ENCODE assay signal across 29 cellular contexts in genomic region chr3:169515132-169515531, GRCh38.
"Had no signal": no experiment of that assay in that cellular context is flagged by ENCODE, and none has a peak within 500 bp of the region (broad histone marks: within the 10 kb centered on the region; RNA-seq: fewer than 3 reads in every experiment).

No MANE protein-coding gene starts in this region.

- ATAC-seq: activated CD4-positive, CD25-positive, alpha-beta regulatory T cell treated with anti-CD3 and anti-CD28 coated beads, Interleukin-2, amount 50 U/mL, for 24 hours; activated CD8-positive, alpha-beta memory T cell treated with anti-CD3 and anti-CD28 coated beads, Interleukin-2, amount 10 ng/mL, durations not matched to agents 7 days and 5 days; activated CD8-positive, alpha-beta T cell treated with anti-CD3 and anti-CD28 coated beads, Interleukin-2, amount 10 ng/mL, durations not matched to agents 7 days and 5 days; activated naive CD4-positive, alpha-beta T cell treated with anti-CD3 and anti-CD28 coated beads, Interleukin-2, amount 50 U/mL, for 72 hours; activated T-cell treated with anti-CD3 and anti-CD28 coated beads, Interleukin-2, amount 50 U/mL, for 72 hours; gastroesophageal sphincter; heart right ventricle had no signal

- H3K36me3 ChIP-seq: ascending aorta, breast epithelium, cardiac muscle cell, colonic mucosa, esophagus squamous epithelium, gastroesophageal sphincter, heart right ventricle, WERI-Rb-1 had no signal

- H3K9me3 ChIP-seq: ascending aorta, colonic mucosa, gastroesophageal sphincter had no signal

- H3K27ac ChIP-seq: ascending aorta, breast epithelium, cardiac muscle cell, colonic mucosa, epithelial cell of prostate, esophagus squamous epithelium, gastroesophageal sphincter, heart right ventricle, WERI-Rb-1 had no signal

- H3K27me3 ChIP-seq: ascending aorta, breast epithelium, cardiac muscle cell, colonic mucosa, esophagus squamous epithelium, gastroesophageal sphincter, heart right ventricle had no signal

- H3K4me3 ChIP-seq: ascending aorta, breast epithelium, cardiac muscle cell, colonic mucosa, esophagus squamous epithelium, gastroesophageal sphincter, heart right ventricle had no signal

- DNase-seq: activated B cell treated with CpG ODN at 0.5 μM for 24 hours; activated CD4-positive, alpha-beta memory T cell treated with anti-CD3 and anti-CD28 coated beads for 36 hours; activated CD4-positive, alpha-beta T cell treated with anti-CD3 and anti-CD28 coated beads for 48 hours; activated CD4-positive, alpha-beta T cell treated with anti-CD3 and anti-CD28 coated beads, Interleukin-2, amount 50 U/mL, for 1 hour; activated CD8-positive, alpha-beta memory T cell treated with anti-CD3 and anti-CD28 coated beads, Interleukin-2, amount 10 ng/mL, durations not matched to agents 7 days and 5 days; activated CD8-positive, alpha-beta memory T cell treated with anti-CD3 and anti-CD28 coated beads, Interleukin-2, amount 50 U/mL, for 4 hours; activated CD8-positive, alpha-beta T cell treated with anti-CD3 and anti-CD28 coated beads, Interleukin-2, amount 10 ng/mL, durations not matched to agents 7 days and 5 days; activated gamma-delta T cell; activated naive CD4-positive, alpha-beta T cell; activated naive CD4-positive, alpha-beta T cell treated with anti-CD3 and anti-CD28 coated beads, Interleukin-2, amount 10 ng/mL, durations not matched to agents 7 days and 5 days; activated naive CD8-positive, alpha-beta T cell treated with anti-CD3 and anti-CD28 coated beads, Interleukin-2, amount 10 ng/mL, durations not matched to agents 7 days and 5 days; activated T-cell treated with anti-CD3 and anti-CD28 coated beads, Interleukin-2, amount 50 U/mL, for 24 hours; activated T-cell treated with anti-CD3 and anti-CD28 coated beads, Interleukin-2, amount 50 U/mL, for 72 hours; central memory CD4-positive, alpha-beta T cell; cerebellar nuclear complex; colonic mucosa; effector CD8-positive, alpha-beta T cell; esophagus squamous epithelium; foreskin melanocyte; heart right ventricle; T-helper 2 cell; WERI-Rb-1 had no signal

- H3K4me1 ChIP-seq: breast epithelium, colonic mucosa, esophagus squamous epithelium, gastroesophageal sphincter had no signal
